ENCODE assay signal across 18 cellular contexts in the genomic region with DNA sequence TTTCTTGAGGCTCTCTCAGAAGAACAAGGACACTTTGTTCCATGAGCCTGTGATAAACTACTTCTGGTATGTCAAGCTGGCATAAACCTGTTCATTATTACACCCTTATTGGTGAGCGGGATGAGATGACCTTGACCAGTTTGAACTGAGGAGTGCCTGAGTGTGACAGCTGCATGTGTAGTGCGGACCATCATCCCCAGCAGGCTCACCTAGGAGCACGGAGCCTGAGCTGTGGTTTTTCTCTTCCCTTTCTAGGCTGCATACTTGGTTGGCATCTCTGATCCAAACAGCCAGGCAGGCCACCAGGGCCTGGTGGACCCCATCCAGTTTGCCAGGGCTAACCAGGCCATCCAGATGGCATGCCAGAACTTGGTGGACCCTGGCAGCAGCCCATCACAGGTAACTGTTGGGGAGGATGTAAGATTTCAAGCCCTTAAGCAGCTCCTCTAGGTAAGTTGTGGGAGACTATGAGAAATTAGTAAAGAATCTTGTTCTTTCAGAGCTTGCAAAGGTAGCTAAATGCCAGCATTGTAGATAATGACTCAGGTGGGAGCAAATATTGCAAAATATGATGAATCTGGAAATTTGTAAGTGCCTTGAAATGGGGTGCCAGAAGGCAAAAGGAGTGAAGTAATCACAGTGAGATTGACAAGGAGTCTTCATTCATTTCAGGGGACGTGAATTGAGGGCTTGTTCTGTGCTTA.
"Had no signal": no experiment of that assay in that cellular context is flagged by ENCODE, and none has a peak within 500 bp of the region (broad histone marks: within the 10 kb centered on the region; RNA-seq: fewer than 3 reads in every experiment).

No MANE protein-coding gene starts in this region.

- H3K27me3 ChIP-seq: heart left ventricle had no signal

- H3K4me2 ChIP-seq: smooth muscle cell had no signal

- H3K4me3 ChIP-seq: heart left ventricle, left ventricle myocardium inferior, smooth muscle cell had no signal

- H3K4me1 Mint-ChIP-seq: activated CD4-positive, alpha-beta memory T cell treated with anti-CD3 and anti-CD28 coated beads, Interleukin-2, amount 10 ng/mL, durations not matched to agents 7 days and 5 days; stimulated activated effector memory CD8-positive, alpha-beta T cell treated with anti-CD3 and anti-CD28 coated beads, Interleukin-12 subunit alpha, Interleukin-12 subunit beta, amount 100 ng/mL, for 72 hours had no signal

- H3K27ac Mint-ChIP-seq: activated CD4-positive, alpha-beta memory T cell treated with anti-CD3 and anti-CD28 coated beads, Interleukin-2, amount 10 ng/mL, durations not matched to agents 7 days and 5 days; activated naive CD8-positive, alpha-beta T cell; stimulated activated effector memory CD8-positive, alpha-beta T cell treated with anti-CD3 and anti-CD28 coated beads, Interleukin-12 subunit alpha, Interleukin-12 subunit beta, amount 100 ng/mL, for 72 hours; type B pancreatic cell had no signal

- H3K36me3 Mint-ChIP-seq: activated naive CD8-positive, alpha-beta T cell; stimulated activated effector memory CD8-positive, alpha-beta T cell treated with anti-CD3 and anti-CD28 coated beads, Interleukin-12 subunit alpha, Interleukin-12 subunit beta, amount 100 ng/mL, for 72 hours had no signal

- DNase-seq: activated CD4-positive, alpha-beta memory T cell treated with anti-CD3 and anti-CD28 coated beads, Interleukin-2, amount 10 ng/mL, durations not matched to agents 7 days and 5 days; activated CD4-positive, CD25-positive, alpha-beta regulatory T cell treated with anti-CD3 and anti-CD28 coated beads, Interleukin-2, amount 50 U/mL, for 72 hours; activated gamma-delta T cell; activated T-cell treated with anti-CD3 and anti-CD28 coated beads, Interleukin-2, amount 50 U/mL, for 48 hours; amygdala; left ventricle myocardium inferior; mesendoderm; retina had no signal

- FAIRE-seq: endometrium, frontal cortex, islet of Langerhans had no signal

- H2AFZ ChIP-seq: parathyroid adenoma had no signal

- H3K9me3 ChIP-seq: heart left ventricle, left ventricle myocardium inferior had no signal

- H3K27me3 Mint-ChIP-seq: activated naive CD8-positive, alpha-beta T cell; type B pancreatic cell had no signal

- H3K79me2 ChIP-seq: parathyroid adenoma had no signal

- H3K4me3 Mint-ChIP-seq: activated CD4-positive, alpha-beta memory T cell treated with anti-CD3 and anti-CD28 coated beads, Interleukin-2, amount 10 ng/mL, durations not matched to agents 7 days and 5 days; activated naive CD8-positive, alpha-beta T cell; neural crest cell; stimulated activated effector memory CD8-positive, alpha-beta T cell treated with anti-CD3 and anti-CD28 coated beads, Interleukin-12 subunit alpha, Interleukin-12 subunit beta, amount 100 ng/mL, for 72 hours; type B pancreatic cell had no signal

- H3K9ac ChIP-seq: parathyroid adenoma had no signal

- H3K9me3 Mint-ChIP-seq: activated CD4-positive, alpha-beta memory T cell treated with anti-CD3 and anti-CD28 coated beads, Interleukin-2, amount 10 ng/mL, durations not matched to agents 7 days and 5 days; neural crest cell; stimulated activated effector memory CD8-positive, alpha-beta T cell treated with anti-CD3 and anti-CD28 coated beads, Interleukin-12 subunit alpha, Interleukin-12 subunit beta, amount 100 ng/mL, for 72 hours; type B pancreatic cell had no signal

- ATAC-seq: stimulated activated effector memory CD8-positive, alpha-beta T cell treated with anti-CD3 and anti-CD28 coated beads, Interleukin-12 subunit alpha, Interleukin-12 subunit beta, amount 100 ng/mL, for 72 hours had no signal

- H3K27ac ChIP-seq: heart left ventricle, left ventricle myocardium inferior, parathyroid adenoma had no signal

- H3K4me1 ChIP-seq: parathyroid adenoma had no signal
